9 cellular contexts compared by ENCODE assay signal in the genomic region with DNA sequence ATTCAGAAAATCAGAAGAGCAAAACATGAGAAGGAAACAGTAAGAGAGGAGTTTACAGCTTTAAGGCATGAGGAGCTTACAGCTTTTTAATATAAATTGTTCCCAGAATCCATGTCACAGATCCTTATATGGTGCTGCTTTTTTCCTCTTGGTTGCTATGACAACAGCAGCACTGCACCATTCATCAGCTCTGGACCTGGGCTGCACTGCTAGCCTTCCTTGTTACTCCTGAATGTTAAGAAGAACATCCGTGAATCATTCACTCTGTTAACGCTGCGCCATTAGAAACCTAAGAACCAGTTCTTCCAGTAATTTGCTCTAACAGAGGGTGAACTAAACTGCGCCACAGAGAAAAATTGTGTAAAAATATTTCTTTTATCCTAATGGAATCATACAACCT.
DNase-seq lines count a peak whose midpoint lies in the region; TF ChIP-seq lines count a peak whose summit lies in the region.
"Had no signal": no experiment of that assay in that cellular context is flagged by ENCODE, and none has a peak within 500 bp of the region (broad histone marks: within the 10 kb centered on the region; RNA-seq: fewer than 3 reads in every experiment).

No MANE protein-coding gene starts in this region.

- no peak overlapping the region for H4K91ac ChIP-seq in trophoblast cell (ENCODE audit: low read depth, low read length)

- H2BK12ac ChIP-seq in trophoblast cell (ENCODE audit: low read length): no peak overlapping the region

- peaks cover 51% of the 10 kb centered on the region for H3K4me1 Mint-ChIP-seq in HFFc6 (ENCODE audit: low read depth)

- H3K4me3 ChIP-seq in fibroblast of the aortic adventitia (ENCODE audit: low read depth, low read length) (no peak overlapping the region), trophoblast cell (ENCODE audit: low read depth, low read length) (no peak overlapping the region), spleen (no peak overlapping the region), tibial artery (no peak overlapping the region)
- H3K4me3 ChIP-seq: right atrium auricular region had no signal

- no peak overlapping the region for H2AFZ ChIP-seq in trophoblast cell (ENCODE audit: insufficient read depth, low read length, poor library complexity)

- POLR2A ChIA-PET in GM10248 (lab: Yijun Ruan, JAX): no interaction called here

- CTCF ChIA-PET in GM10248 (lab: Yijun Ruan, JAX): interaction anchor here (1.3 to 3.2 kb wide), 4 partner anchors 10 to 290 kb away, joined by 4 to 9 read pairs (median 6); no protein-coding TSS in a partner anchor

- H3K79me1 ChIP-seq in trophoblast cell (ENCODE audit: low read length): no peaks in the 10 kb centered on the region

- no peak overlapping the region for H3K14ac ChIP-seq in trophoblast cell (ENCODE audit: low read length)

- H3K36me3 Mint-ChIP-seq in HFFc6 (ENCODE audit: low read depth): no peaks in the 10 kb centered on the region

- H4K12ac ChIP-seq in trophoblast cell (ENCODE audit: low read depth, low read length): no peak overlapping the region

- H3K79me2 ChIP-seq in trophoblast cell (ENCODE audit: control insufficient read depth, insufficient read depth, low read length, poor library complexity): no peaks in the 10 kb centered on the region

- no peak overlapping the region for H2BK5ac ChIP-seq in trophoblast cell (ENCODE audit: low read depth, low read length, poor library complexity)

- no peak overlapping the region for H3K9ac ChIP-seq in trophoblast cell (ENCODE audit: low read length)

- H3K4me2 ChIP-seq in trophoblast cell (ENCODE audit: low read length): no peak overlapping the region

- peak overlapping the region; percentile 62 for H3K27ac Mint-ChIP-seq in HFFc6

- H3K18ac ChIP-seq in trophoblast cell (ENCODE audit: low read length): no peak overlapping the region

- H3K4me1 ChIP-seq in trophoblast cell (ENCODE audit: control insufficient read depth in 1 of 2, insufficient read depth in 2 of 2, low read length in 2 of 2): peaks cover 2 to 4% of the 10 kb centered on the region in 2 experiments
- H3K4me1 ChIP-seq in spleen: no peaks in the 10 kb centered on the region
- H3K4me1 ChIP-seq in tibial artery: no peaks in the 10 kb centered on the region
- H3K4me1 ChIP-seq: right atrium auricular region had no signal

- no peak overlapping the region for H2BK120ac ChIP-seq in trophoblast cell (ENCODE audit: insufficient read depth, low read length, poor library complexity)

- H3K4me3 Mint-ChIP-seq in HFFc6: no peak overlapping the region

- H4K8ac ChIP-seq in trophoblast cell (ENCODE audit: low read depth, low read length): no peak overlapping the region

- peak; percentile 34 for DNase-seq in HFFc6
- DNase-seq in RPMI7951 (ENCODE audit: low read depth): peak; percentile 27
- DNase-seq in fibroblast of the aortic adventitia (ENCODE audit: low read depth): peak; percentile 32
- DNase-seq in trophoblast cell: peak; percentile 83 to 92
- DNase-seq in GM10248 (ENCODE audit: extremely low spot score): no peak
- no peak for DNase-seq in spleen
- DNase-seq in tibial artery: no peak

- no peaks in the 10 kb centered on the region for H3K9me3 ChIP-seq in trophoblast cell (ENCODE audit: insufficient read depth, low read depth, low read length)
- H3K9me3 ChIP-seq in spleen: no peaks in the 10 kb centered on the region
- no peaks in the 10 kb centered on the region for H3K9me3 ChIP-seq in tibial artery
- H3K9me3 ChIP-seq: right atrium auricular region had no signal

- no peak for TF ChIP-seq CTCF in HFFc6 (IDR thresholded peaks at IDR 0.05)
- no peak for TF ChIP-seq CTCF in fibroblast of the aortic adventitia (IDR thresholded peaks at IDR 0.05; ENCODE audit: insufficient read depth, low read length)
- no peak for TF ChIP-seq CTCF in GM10248 (IDR thresholded peaks at IDR 0.05; ENCODE audit: control extremely low read depth, extremely low read depth, low read depth, missing control alignments)
- no peak for TF ChIP-seq CTCF in spleen (IDR thresholded peaks at IDR 0.05 in 8 of 11, conservative IDR thresholded peaks at IDR 0.05 in 3 of 11)
- TF ChIP-seq CTCF in tibial artery (IDR thresholded peaks at IDR 0.05): no peak

- WGBS in trophoblast cell (ENCODE audit: extremely low coverage, insufficient coverage, insufficient read length): no CpG with 5 or more reads among the region's 4 CpGs
- WGBS in spleen, 5 donors: 92 to 99% (median 97%) methylated on average over 4 of the region's 4 CpGs

- no peaks in the 10 kb centered on the region for H3K9me3 Mint-ChIP-seq in HFFc6

- no peaks in the 10 kb centered on the region; the same call in 1 of the 2 replicates for H3K27me3 Mint-ChIP-seq in HFFc6 (ENCODE audit: insufficient read depth)

- intact Hi-C loops in spleen (cut with DNase I; ENCODE audit: low total_unique reads): no loop called here
- intact Hi-C loops in tibial artery (cut with DNase I; ENCODE audit: low total_unique reads): no loop called here

- H2AK5ac ChIP-seq in trophoblast cell (ENCODE audit: low read length): no peak overlapping the region

- no peak overlapping the region for H3K4ac ChIP-seq in trophoblast cell (ENCODE audit: low read depth, low read length)

- H3K27ac ChIP-seq in trophoblast cell (ENCODE audit: low read depth, low read length) (no peak overlapping the region), spleen (no peak overlapping the region), tibial artery (no peak overlapping the region)
- H3K27ac ChIP-seq: HL-60, right atrium auricular region had no signal

- peaks cover 7% of the 10 kb centered on the region in 2 experiments for H3K36me3 ChIP-seq in trophoblast cell (ENCODE audit: control insufficient read depth in 1 of 2, insufficient read depth in 2 of 2, low read length in 2 of 2)
- peaks cover 0 to 4% (median 0%) of the 10 kb centered on the region in 6 donors for H3K36me3 ChIP-seq in spleen
- no peaks in the 10 kb centered on the region for H3K36me3 ChIP-seq in tibial artery
- H3K36me3 ChIP-seq: right atrium auricular region had no signal

- TF ChIP-seq POLR2A in spleen (IDR thresholded peaks at IDR 0.05): no peak

- H3K23ac ChIP-seq in trophoblast cell (ENCODE audit: low read length): no peak overlapping the region

- H3K27me3 ChIP-seq in trophoblast cell (ENCODE audit: insufficient read depth, low read length) (no peaks in the 10 kb centered on the region), spleen (replicated peaks in 1 of 7) (no peaks in the 10 kb centered on the region), tibial artery (no peaks in the 10 kb centered on the region)
- H3K27me3 ChIP-seq: right atrium auricular region had no signal

Comparison
In these comparisons a context has a peak if more than half of its experiments do, and no peak if none do; other contexts are left out.
1. DNase-seq: peak in HFFc6 (single experiment), RPMI7951 (single experiment), fibroblast of the aortic adventitia (single experiment) and trophoblast cell (2 of 2); none in GM10248 (single experiment), spleen (single experiment) and tibial artery (0 of 2).